ENCODE assay signal across 10 cellular contexts in the genomic region with DNA sequence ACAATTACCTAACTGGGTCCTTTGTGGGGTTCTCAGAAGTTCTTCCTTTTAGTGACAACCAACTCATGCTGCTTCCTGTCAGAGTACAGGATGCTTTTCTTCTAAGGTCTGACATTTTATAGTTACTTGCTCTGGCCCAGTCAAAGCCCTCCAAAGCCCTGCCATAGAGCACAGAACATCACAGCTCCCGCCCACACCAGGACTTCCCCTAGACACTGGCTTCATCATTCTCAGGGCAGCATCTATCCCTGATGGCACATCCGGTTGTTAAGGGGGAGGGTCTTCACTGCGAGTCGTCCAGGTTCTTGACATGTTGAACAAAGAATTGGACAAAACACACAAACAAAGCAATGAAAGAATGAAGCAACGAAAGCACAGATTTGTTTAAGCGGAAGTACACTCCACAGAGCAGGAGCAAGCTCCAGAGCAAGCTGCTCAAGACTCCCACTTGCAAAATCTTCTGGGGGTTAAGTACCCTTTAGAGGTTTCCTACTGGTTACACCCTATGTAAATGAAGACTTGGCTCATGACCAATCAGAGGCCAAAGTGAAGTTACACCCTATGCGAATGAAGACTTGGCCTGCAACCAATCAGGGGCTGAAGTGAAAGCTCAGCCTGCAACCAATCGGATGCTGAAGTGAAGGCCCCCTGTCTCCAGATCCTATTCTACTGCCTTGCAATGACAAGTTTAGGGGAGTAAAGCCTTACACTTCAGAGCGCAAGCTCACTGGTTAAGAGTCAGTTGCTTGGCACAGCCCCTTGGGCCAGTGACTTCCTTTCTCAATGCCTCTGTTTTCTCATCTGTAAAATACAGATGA.
DNase-seq lines count a peak whose midpoint lies in the region; ATAC-seq and TF ChIP-seq lines count a peak whose summit lies in the region.
"Had no signal": no experiment of that assay in that cellular context is flagged by ENCODE, and none has a peak within 500 bp of the region (broad histone marks: within the 10 kb centered on the region; RNA-seq: fewer than 3 reads in every experiment).

No MANE protein-coding gene starts in this region.

- no peaks in the 10 kb centered on the region for H3K36me3 ChIP-seq in mucosa of descending colon (ENCODE audit: low read depth)
- H3K36me3 ChIP-seq: colonic mucosa had no signal

- ATAC-seq in activated T-cell treated with anti-CD3 and anti-CD28 coated beads, Interleukin-2, amount 50 U/mL, for 72 hours (replicated peaks in 1 of 2): peak; percentile 87 to 89
- ATAC-seq in natural killer cell treated with Interleukin-12 subunit alpha and Interleukin-12 subunit beta and Interleukin-15 and Interleukin-18, amount 100 ng/mL, for 72 hours: peak; percentile 86 to 88
- ATAC-seq in HG02981 (IDR thresholded peaks at IDR 0.05; ENCODE audit: unreplicated experiment) (no peak), mucosa of descending colon (no peak)

- H3K4me1 ChIP-seq in mucosa of descending colon (ENCODE audit: low read depth): peaks cover 24% of the 10 kb centered on the region

- H3K27me3 Mint-ChIP-seq in T-helper 1 cell treated with Interleukin-12 subunit alpha and Interleukin-12 subunit beta and Interleukin-4 antibody, amounts not matched to agents 30 μg/mL and 1 μg/mL, for 36 hours (ENCODE audit: low read depth): no peaks in the 10 kb centered on the region
- H3K27me3 Mint-ChIP-seq in activated T-cell treated with anti-CD3 and anti-CD28 coated beads, Interleukin-2, amount 50 U/mL, for 72 hours (ENCODE audit: low read depth): peaks cover 8% of the 10 kb centered on the region
- peaks cover 0 to 3% of the 10 kb centered on the region in 2 donors for H3K27me3 Mint-ChIP-seq in natural killer cell treated with Interleukin-12 subunit alpha and Interleukin-12 subunit beta and Interleukin-15 and Interleukin-18, amount 100 ng/mL, for 72 hours
- H3K27me3 Mint-ChIP-seq in stimulated activated naive CD8-positive, alpha-beta T cell treated with anti-CD3 and anti-CD28 coated beads, Interleukin-15, Interleukin-2, amounts not matched to agents 100 ng/mL and 50 ng/mL, for 24 hours: no peaks in the 10 kb centered on the region

- H3K9me3 Mint-ChIP-seq in T-helper 1 cell treated with Interleukin-12 subunit alpha and Interleukin-12 subunit beta and Interleukin-4 antibody, amounts not matched to agents 30 μg/mL and 1 μg/mL, for 36 hours: peaks cover 5% of the 10 kb centered on the region
- H3K9me3 Mint-ChIP-seq in activated T-cell treated with anti-CD3 and anti-CD28 coated beads, Interleukin-2, amount 50 U/mL, for 72 hours: no peaks in the 10 kb centered on the region
- no peaks in the 10 kb centered on the region for H3K9me3 Mint-ChIP-seq in natural killer cell treated with Interleukin-12 subunit alpha and Interleukin-12 subunit beta and Interleukin-15 and Interleukin-18, amount 100 ng/mL, for 72 hours
- H3K9me3 Mint-ChIP-seq in stimulated activated naive CD8-positive, alpha-beta T cell treated with anti-CD3 and anti-CD28 coated beads, Interleukin-15, Interleukin-2, amounts not matched to agents 100 ng/mL and 50 ng/mL, for 24 hours: peaks cover 2% of the 10 kb centered on the region

- H3K9me3 ChIP-seq in mucosa of descending colon: no peaks in the 10 kb centered on the region
- H3K9me3 ChIP-seq: colonic mucosa had no signal

- in situ Hi-C loops in G401 (cut with HindIII; ENCODE audit: low sequenced_read_pairs): no loop called here

- intact Hi-C loops in mucosa of descending colon (cut with DNase I, micrococcal nuclease): no loop called here

- H3K4me3 Mint-ChIP-seq in T-helper 1 cell treated with Interleukin-12 subunit alpha and Interleukin-12 subunit beta and Interleukin-4 antibody, amounts not matched to agents 30 μg/mL and 1 μg/mL, for 36 hours: peak overlapping the region; percentile 61
- H3K4me3 Mint-ChIP-seq in activated T-cell treated with anti-CD3 and anti-CD28 coated beads, Interleukin-2, amount 50 U/mL, for 72 hours: peak overlapping the region; percentile 66 to 67
- H3K4me3 Mint-ChIP-seq in natural killer cell treated with Interleukin-12 subunit alpha and Interleukin-12 subunit beta and Interleukin-15 and Interleukin-18, amount 100 ng/mL, for 72 hours: peak overlapping the region; percentile 74
- peak overlapping the region; percentile 32 for H3K4me3 Mint-ChIP-seq in stimulated activated naive CD8-positive, alpha-beta T cell treated with anti-CD3 and anti-CD28 coated beads, Interleukin-15, Interleukin-2, amounts not matched to agents 100 ng/mL and 50 ng/mL, for 24 hours

- no peak overlapping the region for H3K4me3 ChIP-seq in mucosa of descending colon
- H3K4me3 ChIP-seq: colonic mucosa had no signal

- peaks cover 36% of the 10 kb centered on the region for H3K36me3 Mint-ChIP-seq in T-helper 1 cell treated with Interleukin-12 subunit alpha and Interleukin-12 subunit beta and Interleukin-4 antibody, amounts not matched to agents 30 μg/mL and 1 μg/mL, for 36 hours (ENCODE audit: low read depth)
- H3K36me3 Mint-ChIP-seq in activated T-cell treated with anti-CD3 and anti-CD28 coated beads, Interleukin-2, amount 50 U/mL, for 72 hours (ENCODE audit: insufficient read depth in 2 of 2): peaks cover 4 to 14% of the 10 kb centered on the region in 2 donors
- no peaks in the 10 kb centered on the region for H3K36me3 Mint-ChIP-seq in natural killer cell treated with Interleukin-12 subunit alpha and Interleukin-12 subunit beta and Interleukin-15 and Interleukin-18, amount 100 ng/mL, for 72 hours
- H3K36me3 Mint-ChIP-seq in stimulated activated naive CD8-positive, alpha-beta T cell treated with anti-CD3 and anti-CD28 coated beads, Interleukin-15, Interleukin-2, amounts not matched to agents 100 ng/mL and 50 ng/mL, for 24 hours (ENCODE audit: low read depth): peaks cover 12% of the 10 kb centered on the region

- peak overlapping the region; percentile 98 for H3K27ac Mint-ChIP-seq in T-helper 1 cell treated with Interleukin-12 subunit alpha and Interleukin-12 subunit beta and Interleukin-4 antibody, amounts not matched to agents 30 μg/mL and 1 μg/mL, for 36 hours
- H3K27ac Mint-ChIP-seq in activated T-cell treated with anti-CD3 and anti-CD28 coated beads, Interleukin-2, amount 50 U/mL, for 72 hours: peak overlapping the region; percentile 95
- peak overlapping the region; percentile 78 to 94 for H3K27ac Mint-ChIP-seq in natural killer cell treated with Interleukin-12 subunit alpha and Interleukin-12 subunit beta and Interleukin-15 and Interleukin-18, amount 100 ng/mL, for 72 hours
- peak overlapping the region; percentile 78 for H3K27ac Mint-ChIP-seq in stimulated activated naive CD8-positive, alpha-beta T cell treated with anti-CD3 and anti-CD28 coated beads, Interleukin-15, Interleukin-2, amounts not matched to agents 100 ng/mL and 50 ng/mL, for 24 hours

- peaks cover 76% of the 10 kb centered on the region for H3K4me1 Mint-ChIP-seq in T-helper 1 cell treated with Interleukin-12 subunit alpha and Interleukin-12 subunit beta and Interleukin-4 antibody, amounts not matched to agents 30 μg/mL and 1 μg/mL, for 36 hours (ENCODE audit: low read depth)
- peaks cover 79% of the 10 kb centered on the region for H3K4me1 Mint-ChIP-seq in activated T-cell treated with anti-CD3 and anti-CD28 coated beads, Interleukin-2, amount 50 U/mL, for 72 hours (ENCODE audit: low read depth)
- H3K4me1 Mint-ChIP-seq in natural killer cell treated with Interleukin-12 subunit alpha and Interleukin-12 subunit beta and Interleukin-15 and Interleukin-18, amount 100 ng/mL, for 72 hours (ENCODE audit: low read depth in 2 of 2): peaks cover 62 to 66% of the 10 kb centered on the region in 2 donors
- H3K4me1 Mint-ChIP-seq in stimulated activated naive CD8-positive, alpha-beta T cell treated with anti-CD3 and anti-CD28 coated beads, Interleukin-15, Interleukin-2, amounts not matched to agents 100 ng/mL and 50 ng/mL, for 24 hours (ENCODE audit: low read depth): peaks cover 85% of the 10 kb centered on the region

- no peak for TF ChIP-seq CTCF in mucosa of descending colon (IDR thresholded peaks at IDR 0.05)

- peak; percentile 79 to 82 for DNase-seq in activated T-cell treated with anti-CD3 and anti-CD28 coated beads, Interleukin-2, amount 50 U/mL, for 72 hours
- peak; percentile 75 for DNase-seq in natural killer cell treated with Interleukin-12 subunit alpha and Interleukin-12 subunit beta and Interleukin-15 and Interleukin-18, amount 100 ng/mL, for 72 hours (ENCODE audit: low spot score)
- no peak for DNase-seq in COR-L47 (lab: John Stamatoyannopoulos, UW)
- no peak for DNase-seq in mucosa of descending colon
- DNase-seq in G401 (ENCODE audit: low spot score): no peak
- DNase-seq: KBM-7 had no signal

Comparison
In these comparisons a context has a peak if more than half of its experiments do, and no peak if none do; other contexts are left out.
1. ATAC-seq: peak in activated T-cell treated with anti-CD3 and anti-CD28 coated beads, Interleukin-2, amount 50 U/mL, for 72 hours (2 of 2) and natural killer cell treated with Interleukin-12 subunit alpha and Interleukin-12 subunit beta and Interleukin-15 and Interleukin-18, amount 100 ng/mL, for 72 hours (2 of 2); none in HG02981 (single experiment) and mucosa of descending colon (single experiment).
2. DNase-seq: peak in activated T-cell treated with anti-CD3 and anti-CD28 coated beads, Interleukin-2, amount 50 U/mL, for 72 hours (2 of 2) and natural killer cell treated with Interleukin-12 subunit alpha and Interleukin-12 subunit beta and Interleukin-15 and Interleukin-18, amount 100 ng/mL, for 72 hours (single experiment); none in COR-L47 (single experiment), mucosa of descending colon (0 of 3) and G401 (single experiment).
3. Peak in every context shown above with its lines, with median percentiles within 50 percentile points of each other: H3K27ac Mint-ChIP-seq and H3K4me3 Mint-ChIP-seq.